Comparison of ENCODE assay signal across 8 cellular contexts in genomic region chr22:28441720-28442263, GRCh38.
DNase-seq lines count a peak whose midpoint lies in the region; ATAC-seq and TF ChIP-seq lines count a peak whose summit lies in the region.

No MANE protein-coding gene starts in this region.

- no peak for DNase-seq in BE2C
- DNase-seq in NT2/D1 (ENCODE audit: low read depth, low spot score) = no peak
- no peak for DNase-seq in neural crest cell (ENCODE audit: low read depth, low spot score)
- DNase-seq in NCI-H1436 treated with DMSO at 0.1 percent for 48 hours (lab: John Stamatoyannopoulos, UW) = no peak
- no peak for DNase-seq in putamen (ENCODE audit: low spot score)

- peak overlapping the region; percentile 83 for H3K27ac Mint-ChIP-seq in neural crest cell (ENCODE audit: unreplicated experiment)

- H3K4me1 ChIP-seq in BE2C (peaks cover 9% of the 10 kb centered on the region; the same call in 1 of the 2 replicates), NT2/D1 (ENCODE audit: insufficient read depth, insufficient read length) (no peaks in the 10 kb centered on the region), esophagus (ENCODE audit: control insufficient read depth in 2 of 2, insufficient read depth in 2 of 2, low read length in 1 of 2) (no peaks in the 10 kb centered on the region)

- H3K9ac ChIP-seq in NT2/D1 (ENCODE audit: insufficient read length, low read depth) = peak overlapping the region; percentile 74

- ATAC-seq in GM18907 (IDR thresholded peaks at IDR 0.05; ENCODE audit: unreplicated experiment) (no peak), HG02840 (IDR thresholded peaks at IDR 0.05; ENCODE audit: low FRiP score, unreplicated experiment) (no peak)

- WGBS in esophagus, 2 donors = 8 to 9% methylated on average over 15 to 16 of the region's 16 CpGs

- H3K9me3 Mint-ChIP-seq in neural crest cell = no peaks in the 10 kb centered on the region

- peak overlapping the region; percentile 85 for H3K4me3 ChIP-seq in BE2C (ENCODE audit: low read depth, low read length)
- H3K4me3 ChIP-seq in NT2/D1 (ENCODE audit: insufficient read length, low read depth) = peak overlapping the region; percentile 3
- peak overlapping the region; percentile 48 to 66 for H3K4me3 ChIP-seq in esophagus (ENCODE audit: low read depth in 1 of 2, low read length in 2 of 2)

- no peaks in the 10 kb centered on the region for H3K36me3 Mint-ChIP-seq in neural crest cell (ENCODE audit: low read depth)

- peak overlapping the region; percentile 73 for H3K4me3 Mint-ChIP-seq in neural crest cell

- H3K36me3 ChIP-seq in BE2C = no peaks in the 10 kb centered on the region
- H3K36me3 ChIP-seq in NT2/D1 (ENCODE audit: insufficient read depth, insufficient read length, low read length) = no peaks in the 10 kb centered on the region
- H3K36me3 ChIP-seq in esophagus (ENCODE audit: control insufficient read depth in 2 of 2, insufficient read depth in 2 of 2, low read length in 1 of 2) = no peaks in the 10 kb centered on the region

- H3K27me3 ChIP-seq in BE2C = no peaks in the 10 kb centered on the region
- H3K27me3 ChIP-seq in NT2/D1 (ENCODE audit: insufficient read depth, insufficient read length) = no peaks in the 10 kb centered on the region
- H3K27me3 ChIP-seq in esophagus (ENCODE audit: control insufficient read depth in 1 of 2, insufficient read depth in 2 of 2, low read length in 2 of 2) = no peaks in the 10 kb centered on the region

- H3K27ac ChIP-seq in esophagus (ENCODE audit: low read depth in 2 of 2, low read length in 1 of 2) = peak overlapping the region; percentile 64 to 69

- peaks cover 39% of the 10 kb centered on the region for H3K4me1 Mint-ChIP-seq in neural crest cell

- H3K27me3 Mint-ChIP-seq in neural crest cell (ENCODE audit: low read depth) = no peaks in the 10 kb centered on the region

- H3K9me3 ChIP-seq in BE2C (no peaks in the 10 kb centered on the region), NT2/D1 (ENCODE audit: insufficient read depth, low read length) (no peaks in the 10 kb centered on the region), esophagus (ENCODE audit: control insufficient read depth in 2 of 2, insufficient read depth in 1 of 2, low read depth in 1 of 2, low read length in 1 of 2) (no peaks in the 10 kb centered on the region)

- TF ChIP-seq CTCF in BE2C (IDR thresholded peaks at IDR 0.05; ENCODE audit: low read depth, low read length) (no peak), neural crest cell (conservative IDR thresholded peaks at IDR 0.05) (no peak)

Comparison
In these comparisons a context has a peak if more than half of its experiments do, and no peak if none do; other contexts are left out.
1. H3K4me3 ChIP-seq: peak in every context shown above with its lines; median percentile 85 in BE2C; 57 in esophagus; 3 in NT2/D1.